Comparison of ENCODE assay signal across 4 cellular contexts in the genomic region with DNA sequence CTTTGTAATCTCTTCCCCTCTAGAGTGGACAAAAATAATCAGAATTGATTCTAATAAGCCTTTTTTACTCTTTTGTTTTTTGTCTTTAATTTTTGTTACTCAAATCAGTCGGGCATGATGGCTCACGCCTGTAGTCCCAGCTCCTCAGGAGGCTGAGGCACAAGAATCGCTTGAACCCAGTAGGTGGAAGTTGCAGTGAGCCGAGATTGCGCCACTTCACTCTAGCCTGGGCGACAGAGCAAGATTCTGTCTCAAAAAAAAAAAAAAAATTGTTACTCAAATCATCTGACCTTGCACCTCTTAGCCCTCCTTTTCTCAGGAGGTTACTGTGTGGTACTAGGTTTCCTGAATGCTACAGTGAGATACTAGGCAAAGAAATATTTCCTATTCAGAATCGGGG.
"Had no signal": no experiment of that assay in that cellular context is flagged by ENCODE, and none has a peak within 500 bp of the region (broad histone marks: within the 10 kb centered on the region; RNA-seq: fewer than 3 reads in every experiment).

No MANE protein-coding gene starts in this region.

- H3K27ac ChIP-seq: GM23248 had no signal

- H3K4me3 ChIP-seq: GM23248 had no signal

- H3K9me3 Mint-ChIP-seq: H9 had no signal

- H3K9ac ChIP-seq: GM23248 had no signal

- H3K4me3 Mint-ChIP-seq: H9 had no signal

- DNase-seq: GM23248, H9, HCEC 1CT, IMR-90 had no signal

- H3K27ac Mint-ChIP-seq: H9 had no signal
